24 cellular contexts compared by ENCODE assay signal in the genomic region with DNA sequence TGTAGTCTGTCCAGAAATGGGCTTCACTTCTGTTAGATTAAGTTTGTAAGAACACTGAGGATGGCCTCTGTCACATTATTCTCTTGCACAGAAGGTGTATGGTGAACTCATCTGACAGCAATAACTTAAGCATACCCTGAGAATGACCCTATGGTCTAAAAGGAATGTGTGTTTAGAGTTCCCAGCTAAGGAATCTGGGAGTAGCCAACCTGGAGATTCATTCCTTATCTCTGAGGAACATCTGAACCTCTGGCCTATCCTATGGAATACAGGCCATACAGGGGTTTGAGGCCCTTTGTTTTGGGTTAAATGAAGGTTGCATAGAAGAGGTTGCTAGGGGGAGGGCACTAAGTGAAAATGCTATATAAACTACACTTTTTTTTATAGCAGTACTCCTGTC. TPM values are rescaled to one million over a fixed set of nuclear protein-coding genes. Genes with fewer than 3 reads are reported as not detected.
DNase-seq lines count a peak whose midpoint lies in the region; ATAC-seq and TF ChIP-seq lines count a peak whose summit lies in the region.
"Had no signal": no experiment of that assay in that cellular context is flagged by ENCODE, and none has a peak within 500 bp of the region (broad histone marks: within the 10 kb centered on the region; RNA-seq: fewer than 3 reads in every experiment).

No MANE protein-coding gene starts in this region.

- no peaks in the 10 kb centered on the region for H3K36me3 ChIP-seq in SK-N-SH (replicated peaks in 1 of 2; ENCODE audit: control insufficient read depth in 1 of 2, insufficient read depth in 2 of 2, low read length in 1 of 2)
- H3K36me3 ChIP-seq: BE2C, MG63 had no signal

- H3K27me3 Mint-ChIP-seq in activated CD4-positive, alpha-beta T cell treated with anti-CD3 and anti-CD28 coated beads, Interleukin-2, amount 10 ng/mL, durations not matched to agents 24 days and 14 days: peaks cover 4% of the 10 kb centered on the region
- no peaks in the 10 kb centered on the region for H3K27me3 Mint-ChIP-seq in nephron progenitor cell (ENCODE audit: low read depth, poor library complexity)

- intact Hi-C loops in activated CD4-positive, alpha-beta T cell treated with anti-CD3 and anti-CD28 coated beads, Interleukin-2, amount 10 ng/mL, durations not matched to agents 24 days and 14 days (cut with micrococcal nuclease): no loop called here

- H3K4me2 ChIP-seq in SK-N-SH: no peak overlapping the region

- H3K9me2 ChIP-seq in SK-N-SH: no peaks in the 10 kb centered on the region

- no peaks in the 10 kb centered on the region for H3K36me3 Mint-ChIP-seq in activated CD4-positive, alpha-beta T cell treated with anti-CD3 and anti-CD28 coated beads, Interleukin-2, amount 10 ng/mL, durations not matched to agents 24 days and 14 days (ENCODE audit: low read depth)
- no peaks in the 10 kb centered on the region for H3K36me3 Mint-ChIP-seq in nephron progenitor cell (ENCODE audit: low read depth)
- H3K36me3 Mint-ChIP-seq: T-cell had no signal

- H3K27ac Mint-ChIP-seq in activated CD4-positive, alpha-beta T cell treated with anti-CD3 and anti-CD28 coated beads, Interleukin-2, amount 10 ng/mL, durations not matched to agents 24 days and 14 days: no peak overlapping the region
- no peak overlapping the region for H3K27ac Mint-ChIP-seq in nephron progenitor cell
- H3K27ac Mint-ChIP-seq: T-cell had no signal

- no peak overlapping the region for H2AFZ ChIP-seq in SK-N-SH (ENCODE audit: low read depth)

- no peaks in the 10 kb centered on the region for H3K79me2 ChIP-seq in SK-N-SH (ENCODE audit: insufficient read depth)

- POLR2A ChIA-PET in SK-N-SH (lab: Yijun Ruan, JAX): no interaction called here

- peaks cover 6% of the 10 kb centered on the region for H3F3A ChIP-seq in SK-N-SH (replicated peaks; ENCODE audit: insufficient read depth)

- ATAC-seq in SK-N-SH treated with all-trans-retinoic acid at 6 μM for 48 hours (no peak; the same call in 2 of the 3 replicates), HG03039 (IDR thresholded peaks at IDR 0.05; ENCODE audit: unreplicated experiment) (no peak), GM18870 (IDR thresholded peaks at IDR 0.05; ENCODE audit: unreplicated experiment) (no peak)
- ATAC-seq: T-cell had no signal

- H3K4me1 ChIP-seq in SK-N-SH (ENCODE audit: control insufficient read depth in 1 of 2, insufficient read depth in 2 of 2, low read depth in 1 of 2, low read length in 1 of 2): peaks cover under 1 to 16% of the 10 kb centered on the region in 2 experiments
- H3K4me1 ChIP-seq: BE2C had no signal

- TF ChIP-seq EP300 in SK-N-SH (IDR thresholded peaks at IDR 0.05; ENCODE audit: borderline replicate concordance in 1 of 2, low read depth in 1 of 2, low read length in 1 of 2): no peak

- no peak overlapping the region for H3K9ac ChIP-seq in SK-N-SH

- TF ChIP-seq RAD21 in SK-N-SH (IDR thresholded peaks at IDR 0.05; ENCODE audit: low read length): no peak

- H3K27ac ChIP-seq in SK-N-SH (ENCODE audit: low read depth in 2 of 2, low read length in 1 of 2): no peak overlapping the region
- H3K27ac ChIP-seq: 22Rv1, SK-N-MC had no signal

- peaks cover 2% of the 10 kb centered on the region for H3K4me1 Mint-ChIP-seq in activated CD4-positive, alpha-beta T cell treated with anti-CD3 and anti-CD28 coated beads, Interleukin-2, amount 10 ng/mL, durations not matched to agents 24 days and 14 days
- peaks cover 6% of the 10 kb centered on the region for H3K4me1 Mint-ChIP-seq in nephron progenitor cell
- H3K4me1 Mint-ChIP-seq: T-cell had no signal

- CTCF ChIA-PET in SK-N-SH (lab: Yijun Ruan, JAX): interaction anchor here (2.5 kb wide), 1 partner anchor 9 kb away, joined by 20 read pairs; no protein-coding TSS in a partner anchor

- no peak for TF ChIP-seq CTCF in SK-N-SH (IDR thresholded peaks at IDR 0.05)
- no peak for TF ChIP-seq CTCF in nephron progenitor cell (IDR thresholded peaks at IDR 0.05)

- DNase-seq in SK-N-SH: no peak
- peak; percentile 38 for DNase-seq in RPMI7951 (ENCODE audit: low read depth)
- DNase-seq in islet precursor cell: peak; percentile 65
- DNase-seq in activated CD4-positive, alpha-beta T cell treated with anti-CD3 and anti-CD28 coated beads, Interleukin-2, amount 10 ng/mL, durations not matched to agents 24 days and 14 days: no peak
- no peak for DNase-seq in nephron progenitor cell
- DNase-seq: BE2C, GOT3, HCEC 1CT, MG63, NCI-H1417, NCI-H1694 treated with DMSO at 0.1 percent for 48 hours, NCI-H2081 treated with DMSO at 0.1 percent for 48 hours, NCI-H2171 treated with DMSO at 0.1 percent for 48 hours, NCI-H446, NCI-H526, RPMI8226, SHP77, T-cell had no signal

- H3K27me3 ChIP-seq in SK-N-SH (ENCODE audit: insufficient read depth): no peaks in the 10 kb centered on the region
- H3K27me3 ChIP-seq: BE2C, MG63 had no signal

- no peaks in the 10 kb centered on the region for H3K9me3 Mint-ChIP-seq in activated CD4-positive, alpha-beta T cell treated with anti-CD3 and anti-CD28 coated beads, Interleukin-2, amount 10 ng/mL, durations not matched to agents 24 days and 14 days
- H3K9me3 Mint-ChIP-seq in nephron progenitor cell: no peaks in the 10 kb centered on the region
- H3K9me3 Mint-ChIP-seq: T-cell had no signal

- H3K4me3 Mint-ChIP-seq in activated CD4-positive, alpha-beta T cell treated with anti-CD3 and anti-CD28 coated beads, Interleukin-2, amount 10 ng/mL, durations not matched to agents 24 days and 14 days: no peak overlapping the region
- H3K4me3 Mint-ChIP-seq in nephron progenitor cell: no peak overlapping the region
- H3K4me3 Mint-ChIP-seq: T-cell had no signal

- no peaks in the 10 kb centered on the region for H4K20me1 ChIP-seq in SK-N-SH (ENCODE audit: insufficient read depth)

- no peak overlapping the region for H3K4me3 ChIP-seq in SK-N-SH (ENCODE audit: low read depth in 2 of 2, low read length in 1 of 2)
- H3K4me3 ChIP-seq: MG63, SK-N-MC had no signal

- H3K9me3 ChIP-seq in SK-N-SH: no peaks in the 10 kb centered on the region
- H3K9me3 ChIP-seq: BE2C, MG63 had no signal

TF ChIP-seq in SK-N-SH, 30 proteins besides CTCF, POLR2A, EP300 and RAD21:
- TF ChIP-seq MEF2A (IDR thresholded peaks at IDR 0.05; ENCODE audit: borderline replicate concordance, low read depth) (no peak), TAF1 (IDR thresholded peaks at IDR 0.05; ENCODE audit: borderline replicate concordance, low read depth, low read length) (no peak), USF2 (IDR thresholded peaks at IDR 0.05; ENCODE audit: borderline replicate concordance, low read depth, low read length) (no peak), MXI1 (IDR thresholded peaks at IDR 0.05; ENCODE audit: low read depth, low read length) (no peak), RXRA (IDR thresholded peaks at IDR 0.05; ENCODE audit: borderline replicate concordance, low read depth) (peak; percentile 24; the same call in 1 of the 2 replicates), TCF12 (IDR thresholded peaks at IDR 0.05) (peak; percentile 17; the same call in 1 of the 2 replicates), NFIC (IDR thresholded peaks at IDR 0.05; ENCODE audit: borderline replicate concordance) (no peak)

TF ChIP-seq in SK-N-SH treated with all-trans-retinoic acid at 6 μM for 48 hours, 23 proteins besides CTCF, POLR2A, EP300 and RAD21:
- TF ChIP-seq ZNF565 (CRISPR knock-in tag; conservative IDR thresholded peaks at IDR 0.05; ENCODE audit: low read depth): no peak
- TF ChIP-seq SNAI2 (CRISPR knock-in tag; IDR thresholded peaks at IDR 0.05): no peak

RNA-seq across cellular contexts. Expression of gene LAMB4, which starts 41.4 kb away (rescaled TPM):
- 0.24 and 0.36 TPM in 2 replicates for polyA plus RNA-seq in SK-N-SH (2012; rRNA removed)
- polyA plus RNA-seq in SK-N-SH (2012; cell fraction: cytosol; rRNA removed): 0.26 and 0.35 TPM in 2 replicates
- polyA plus RNA-seq in SK-N-SH (2012; cell fraction: nucleus; rRNA removed): 0.21 and 0.30 TPM in 2 replicates
- 0.10 and 0.24 TPM in 2 replicates for total RNA-seq in RPMI7951 (2014; rRNA removed; shearing (Covaris generic))
- not detected in 2 replicates for total RNA-seq in activated CD4-positive, alpha-beta T cell treated with anti-CD3 and anti-CD28 coated beads, Interleukin-2, amount 10 ng/mL, durations not matched to agents 24 days and 14 days
- total RNA-seq: G401 had no signal

Comparison
In these comparisons a context has a peak if more than half of its experiments do, and no peak if none do; other contexts are left out.
1. DNase-seq: peak in RPMI7951 (single experiment) and islet precursor cell (single experiment); none in SK-N-SH (single experiment), activated CD4-positive, alpha-beta T cell treated with anti-CD3 and anti-CD28 coated beads, Interleukin-2, amount 10 ng/mL, durations not matched to agents 24 days and 14 days (single experiment) and nephron progenitor cell (single experiment).